Comparison of ENCODE assay signal across 1 cellular context in the genomic region with DNA sequence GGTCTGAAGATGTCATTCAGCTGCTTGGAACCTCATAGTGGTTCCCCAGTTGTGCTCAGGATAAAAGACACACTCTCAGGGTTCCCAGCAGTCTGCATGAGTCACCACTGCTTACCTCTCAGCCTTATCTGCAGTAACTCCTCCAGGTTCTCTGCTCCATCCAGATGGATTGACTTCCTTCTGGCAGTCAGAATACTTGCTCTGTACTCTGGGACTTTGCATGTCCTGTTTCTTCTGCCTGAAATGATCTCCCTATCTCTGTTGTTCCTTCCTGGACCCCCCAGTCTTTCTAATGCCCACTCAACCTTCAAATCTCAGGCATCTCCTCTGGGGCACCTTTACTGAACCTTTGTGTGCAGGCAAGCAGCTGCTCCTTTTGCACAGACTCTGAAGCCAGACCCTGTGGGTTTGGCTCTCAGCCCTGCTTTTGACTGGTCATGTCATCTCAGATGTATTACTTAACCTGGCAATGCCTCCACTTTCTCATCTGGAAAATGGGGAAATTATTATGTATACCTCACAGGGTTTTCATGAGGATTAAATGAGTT.
TF ChIP-seq lines count a peak whose summit lies in the region.

No MANE protein-coding gene starts in this region.

TF ChIP-seq in K562, 482 proteins besides CTCF, POLR2A, EP300 and RAD21 (continues in another document):
- TF ChIP-seq RBBP5 (IDR thresholded peaks at IDR 0.05; ENCODE audit: borderline replicate concordance, insufficient read depth, low read length, poor library complexity, severe bottlenecking): no peak
- no peak for TF ChIP-seq CEBPG (CRISPR knock-in tag; IDR thresholded peaks at IDR 0.05)
- TF ChIP-seq CEBPG (tag; conservative IDR thresholded peaks at IDR 0.05 in 1 of 2, IDR thresholded peaks at IDR 0.05 in 1 of 2): peak; percentile 72 to 73
- TF ChIP-seq MYC (IDR thresholded peaks at IDR 0.05; ENCODE audit: low read depth, low read length): peak; percentile 58; the same call in 1 of the 2 replicates
- TF ChIP-seq MYC (CRISPR knock-in tag; IDR thresholded peaks at IDR 0.05; ENCODE audit: borderline replicate concordance, low read depth): no peak
- peak; percentile 23; the same call in 1 of the 2 replicates for TF ChIP-seq CC2D1A (IDR thresholded peaks at IDR 0.05)
- peak; percentile 82 for TF ChIP-seq SMAD4 (CRISPR knock-in tag; conservative IDR thresholded peaks at IDR 0.05)
- TF ChIP-seq ZBTB8A (IDR thresholded peaks at IDR 0.05; ENCODE audit: partially characterized antibody): no peak
- TF ChIP-seq FOXM1 (IDR thresholded peaks at IDR 0.05; ENCODE audit: low read depth): peak; percentile 45; the same call in 1 of the 2 replicates
- TF ChIP-seq FOXM1 (CRISPR knock-in tag; IDR thresholded peaks at IDR 0.05; ENCODE audit: low read depth): no peak
- TF ChIP-seq JUNB (CRISPR knock-in tag; conservative IDR thresholded peaks at IDR 0.05): peak; percentile 70
- peak; percentile 94 for TF ChIP-seq SMARCC2 (IDR thresholded peaks at IDR 0.05; ENCODE audit: low read depth)
- TF ChIP-seq BRD9 (IDR thresholded peaks at IDR 0.05; ENCODE audit: low read depth, partially characterized antibody): peak; percentile 35
- peak; percentile 76 for TF ChIP-seq RBM25 (IDR thresholded peaks at IDR 0.05; ENCODE audit: low read depth, low read length, severe bottlenecking)
- TF ChIP-seq, protein P1, sequence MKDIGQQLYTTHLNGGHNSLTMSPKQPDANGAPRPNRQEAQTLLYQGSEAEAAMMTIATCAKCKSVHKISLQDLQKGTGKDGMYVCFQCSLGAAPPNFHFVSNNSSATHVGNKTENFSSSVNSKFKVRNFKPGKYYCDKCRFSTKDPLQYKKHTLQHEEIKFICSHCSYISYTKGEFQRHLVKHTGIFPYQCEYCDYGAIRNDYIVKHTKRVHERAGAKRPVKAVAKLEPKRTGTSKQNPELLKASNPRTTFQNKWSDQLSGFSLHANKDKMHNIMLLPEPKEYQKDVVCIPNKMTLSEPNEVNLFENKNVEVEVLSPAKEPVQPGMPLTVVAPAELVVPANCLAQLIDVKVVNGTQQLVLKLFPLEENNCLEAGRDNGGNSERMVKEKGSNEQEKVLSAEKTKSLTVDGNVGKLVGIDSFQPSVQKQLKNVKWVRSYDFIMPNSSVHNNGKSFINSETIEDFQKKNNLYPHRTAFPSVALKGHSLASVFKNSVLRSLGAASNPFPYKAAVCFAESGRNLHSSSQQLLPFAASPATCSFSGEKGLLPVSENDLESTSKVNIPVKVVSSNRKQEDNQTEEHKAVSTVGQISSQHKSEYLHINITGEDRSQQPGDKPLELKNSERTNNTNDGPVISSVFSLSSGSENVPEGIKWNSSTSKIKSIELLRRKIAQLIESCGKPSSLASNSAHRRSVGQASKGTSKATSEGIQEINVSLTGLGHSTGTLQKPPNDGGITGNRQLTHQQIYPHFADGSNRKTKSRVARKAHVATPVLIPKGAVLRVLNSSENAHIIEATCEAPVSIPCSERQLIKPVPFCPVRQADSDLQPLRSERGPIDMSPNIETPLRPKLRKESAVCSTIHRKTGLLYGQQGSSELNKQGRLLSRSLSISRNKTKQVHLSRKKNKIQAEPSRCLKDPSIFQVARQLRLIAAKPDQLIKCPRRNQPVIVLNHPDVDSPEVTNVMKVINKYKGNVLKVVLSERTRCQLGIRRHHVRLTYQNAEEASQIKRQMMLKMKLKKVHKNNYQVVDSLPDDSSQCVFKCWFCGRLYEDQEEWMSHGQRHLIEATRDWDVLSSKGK (CRISPR knock-in tag; IDR thresholded peaks at IDR 0.05): no peak
- no peak for TF ChIP-seq POLR2AphosphoS2 (IDR thresholded peaks at IDR 0.05; ENCODE audit: low read length)
- peak; percentile 31 to 71; a peak in 2 of 4 replicates for TF ChIP-seq MAZ (CRISPR knock-in tag; conservative IDR thresholded peaks at IDR 0.05 in 1 of 2, IDR thresholded peaks at IDR 0.05 in 1 of 2)
- peak; percentile 15 for TF ChIP-seq PRDM10 (IDR thresholded peaks at IDR 0.05; ENCODE audit: partially characterized antibody)
- no peak for TF ChIP-seq ZNF57 (CRISPR knock-in tag; IDR thresholded peaks at IDR 0.05)
- no peak for TF ChIP-seq ZNF324 (CRISPR knock-in tag; IDR thresholded peaks at IDR 0.05)
- 0 out of 2 replicates have a peak, but pooled peaks have one; percentile 56 for TF ChIP-seq NCOA1 (IDR thresholded peaks at IDR 0.05; ENCODE audit: low read depth)
- no peak for TF ChIP-seq HNRNPUL1 (IDR thresholded peaks at IDR 0.05; ENCODE audit: low read length)
- peak in 1 of 2 experiments; percentile 50; a peak in 1 of 4 replicates for TF ChIP-seq TEAD1 (CRISPR knock-in tag; IDR thresholded peaks at IDR 0.05)
- TF ChIP-seq, protein P2, sequence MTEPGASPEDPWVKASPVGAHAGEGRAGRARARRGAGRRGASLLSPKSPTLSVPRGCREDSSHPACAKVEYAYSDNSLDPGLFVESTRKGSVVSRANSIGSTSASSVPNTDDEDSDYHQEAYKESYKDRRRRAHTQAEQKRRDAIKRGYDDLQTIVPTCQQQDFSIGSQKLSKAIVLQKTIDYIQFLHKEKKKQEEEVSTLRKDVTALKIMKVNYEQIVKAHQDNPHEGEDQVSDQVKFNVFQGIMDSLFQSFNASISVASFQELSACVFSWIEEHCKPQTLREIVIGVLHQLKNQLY (CRISPR knock-in tag; conservative IDR thresholded peaks at IDR 0.05): no peak
- peak; percentile 79 for TF ChIP-seq SPI1 (IDR thresholded peaks at IDR 0.05; ENCODE audit: borderline replicate concordance, low read depth, low read length)
- peak; percentile 87 for TF ChIP-seq GATA2 (CRISPR knock-in tag; IDR thresholded peaks at IDR 0.05)
- TF ChIP-seq ZNF644 (tag; IDR thresholded peaks at IDR 0.05; ENCODE audit: low read depth): no peak
- peak; percentile 66 for TF ChIP-seq MEIS2 (IDR thresholded peaks at IDR 0.05; ENCODE audit: partially characterized antibody)
- TF ChIP-seq ARID1B (IDR thresholded peaks at IDR 0.05): peak; percentile 97
- TF ChIP-seq, protein P3, sequence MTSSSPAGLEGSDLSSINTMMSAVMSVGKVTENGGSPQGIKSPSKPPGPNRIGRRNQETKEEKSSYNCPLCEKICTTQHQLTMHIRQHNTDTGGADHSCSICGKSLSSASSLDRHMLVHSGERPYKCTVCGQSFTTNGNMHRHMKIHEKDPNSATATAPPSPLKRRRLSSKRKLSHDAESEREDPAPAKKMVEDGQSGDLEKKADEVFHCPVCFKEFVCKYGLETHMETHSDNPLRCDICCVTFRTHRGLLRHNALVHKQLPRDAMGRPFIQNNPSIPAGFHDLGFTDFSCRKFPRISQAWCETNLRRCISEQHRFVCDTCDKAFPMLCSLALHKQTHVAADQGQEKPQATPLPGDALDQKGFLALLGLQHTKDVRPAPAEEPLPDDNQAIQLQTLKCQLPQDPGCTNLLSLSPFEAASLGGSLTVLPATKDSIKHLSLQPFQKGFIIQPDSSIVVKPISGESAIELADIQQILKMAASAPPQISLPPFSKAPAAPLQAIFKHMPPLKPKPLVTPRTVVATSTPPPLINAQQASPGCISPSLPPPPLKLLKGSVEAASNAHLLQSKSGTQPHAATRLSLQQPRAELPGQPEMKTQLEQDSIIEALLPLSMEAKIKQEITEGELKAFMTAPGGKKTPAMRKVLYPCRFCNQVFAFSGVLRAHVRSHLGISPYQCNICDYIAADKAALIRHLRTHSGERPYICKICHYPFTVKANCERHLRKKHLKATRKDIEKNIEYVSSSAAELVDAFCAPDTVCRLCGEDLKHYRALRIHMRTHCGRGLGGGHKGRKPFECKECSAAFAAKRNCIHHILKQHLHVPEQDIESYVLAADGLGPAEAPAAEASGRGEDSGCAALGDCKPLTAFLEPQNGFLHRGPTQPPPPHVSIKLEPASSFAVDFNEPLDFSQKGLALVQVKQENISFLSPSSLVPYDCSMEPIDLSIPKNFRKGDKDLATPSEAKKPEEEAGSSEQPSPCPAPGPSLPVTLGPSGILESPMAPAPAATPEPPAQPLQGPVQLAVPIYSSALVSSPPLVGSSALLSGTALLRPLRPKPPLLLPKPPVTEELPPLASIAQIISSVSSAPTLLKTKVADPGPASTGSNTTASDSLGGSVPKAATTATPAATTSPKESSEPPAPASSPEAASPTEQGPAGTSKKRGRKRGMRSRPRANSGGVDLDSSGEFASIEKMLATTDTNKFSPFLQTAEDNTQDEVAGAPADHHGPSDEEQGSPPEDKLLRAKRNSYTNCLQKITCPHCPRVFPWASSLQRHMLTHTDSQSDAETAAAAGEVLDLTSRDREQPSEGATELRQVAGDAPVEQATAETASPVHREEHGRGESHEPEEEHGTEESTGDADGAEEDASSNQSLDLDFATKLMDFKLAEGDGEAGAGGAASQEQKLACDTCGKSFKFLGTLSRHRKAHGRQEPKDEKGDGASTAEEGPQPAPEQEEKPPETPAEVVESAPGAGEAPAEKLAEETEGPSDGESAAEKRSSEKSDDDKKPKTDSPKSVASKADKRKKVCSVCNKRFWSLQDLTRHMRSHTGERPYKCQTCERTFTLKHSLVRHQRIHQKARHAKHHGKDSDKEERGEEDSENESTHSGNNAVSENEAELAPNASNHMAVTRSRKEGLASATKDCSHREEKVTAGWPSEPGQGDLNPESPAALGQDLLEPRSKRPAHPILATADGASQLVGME (CRISPR knock-in tag; IDR thresholded peaks at IDR 0.05): no peak
- TF ChIP-seq SNRNP70 (optimal IDR thresholded peaks at IDR 0.05; ENCODE audit: low read depth, low read length): no peak
- TF ChIP-seq RBM39 (optimal IDR thresholded peaks at IDR 0.05; ENCODE audit: low read depth, low read length): no peak
- peak; percentile 45 to 46; a peak in 2 of 4 replicates for TF ChIP-seq FOXK2 (conservative IDR thresholded peaks at IDR 0.05 in 1 of 2, IDR thresholded peaks at IDR 0.05 in 1 of 2; ENCODE audit: low read depth in 2 of 2)
- no peak for TF ChIP-seq ZC3H8 (IDR thresholded peaks at IDR 0.05)
- TF ChIP-seq MIER1 (IDR thresholded peaks at IDR 0.05; ENCODE audit: low read depth): 0 out of 2 replicates have a peak, but pooled peaks have one; percentile 14
- peak; percentile 77 for TF ChIP-seq TAL1 (IDR thresholded peaks at IDR 0.05)
- peak; percentile 87 for TF ChIP-seq FOS (IDR thresholded peaks at IDR 0.05; ENCODE audit: extremely low read depth, insufficient read length)
- TF ChIP-seq ZKSCAN1 (IDR thresholded peaks at IDR 0.05; ENCODE audit: low read depth, low read length): 0 out of 2 replicates have a peak, but pooled peaks have one; percentile 54
- TF ChIP-seq E2F6 (IDR thresholded peaks at IDR 0.05; ENCODE audit: borderline replicate concordance in 1 of 2, extremely low read depth in 1 of 2, insufficient read depth in 1 of 2, insufficient read length in 1 of 2, low read depth in 1 of 2, low read length in 1 of 2, poor library complexity in 1 of 2, severe bottlenecking in 1 of 2): no peak
- TF ChIP-seq, protein P4, sequence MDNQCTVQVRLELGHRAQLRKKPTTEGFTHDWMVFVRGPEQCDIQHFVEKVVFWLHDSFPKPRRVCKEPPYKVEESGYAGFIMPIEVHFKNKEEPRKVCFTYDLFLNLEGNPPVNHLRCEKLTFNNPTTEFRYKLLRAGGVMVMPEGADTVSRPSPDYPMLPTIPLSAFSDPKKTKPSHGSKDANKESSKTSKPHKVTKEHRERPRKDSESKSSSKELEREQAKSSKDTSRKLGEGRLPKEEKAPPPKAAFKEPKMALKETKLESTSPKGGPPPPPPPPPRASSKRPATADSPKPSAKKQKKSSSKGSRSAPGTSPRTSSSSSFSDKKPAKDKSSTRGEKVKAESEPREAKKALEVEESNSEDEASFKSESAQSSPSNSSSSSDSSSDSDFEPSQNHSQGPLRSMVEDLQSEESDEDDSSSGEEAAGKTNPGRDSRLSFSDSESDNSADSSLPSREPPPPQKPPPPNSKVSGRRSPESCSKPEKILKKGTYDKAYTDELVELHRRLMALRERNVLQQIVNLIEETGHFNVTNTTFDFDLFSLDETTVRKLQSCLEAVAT (IDR thresholded peaks at IDR 0.05): peak in 1 of 2 experiments; percentile 60; a peak in 1 of 4 replicates
- TF ChIP-seq TEAD4 (IDR thresholded peaks at IDR 0.05; ENCODE audit: low read length): peak; percentile 91
- TF ChIP-seq TEAD4 (CRISPR knock-in tag; IDR thresholded peaks at IDR 0.05; ENCODE audit: borderline replicate concordance): no peak
- 0 out of 2 replicates have a peak, but pooled peaks have one; percentile 28 for TF ChIP-seq ZNF316 (IDR thresholded peaks at IDR 0.05)
- TF ChIP-seq HSF4 (CRISPR knock-in tag; IDR thresholded peaks at IDR 0.05; ENCODE audit: borderline replicate concordance): no peak
- TF ChIP-seq C11orf30 (IDR thresholded peaks at IDR 0.05; ENCODE audit: low read depth): peak; percentile 29; the same call in 1 of the 2 replicates
- TF ChIP-seq CBFA2T2 (conservative IDR thresholded peaks at IDR 0.05): peak; percentile 86
- TF ChIP-seq CREBBP (IDR thresholded peaks at IDR 0.05; ENCODE audit: low read depth, low read length): no peak
- peak; percentile 88 for TF ChIP-seq HMBOX1 (IDR thresholded peaks at IDR 0.05)
